ENCODE assay signal across 22 cellular contexts in genomic region chr5:122941737-122942136, GRCh38.
"Had no signal": no experiment of that assay in that cellular context is flagged by ENCODE, and none has a peak within 500 bp of the region (broad histone marks: within the 10 kb centered on the region; RNA-seq: fewer than 3 reads in every experiment).

No MANE protein-coding gene starts in this region.

- H3K27me3 ChIP-seq: adrenal gland, body of pancreas, right atrium auricular region, suprapubic skin, tibial artery, upper lobe of right lung had no signal

- H3K9me3 ChIP-seq: adrenal gland, left ventricle myocardium inferior, right atrium auricular region, suprapubic skin, tibial artery, upper lobe of right lung had no signal

- DNase-seq: activated CD4-positive, alpha-beta T cell treated with anti-CD3 and anti-CD28 coated beads for 4 hours; activated CD4-positive, alpha-beta T cell treated with anti-CD3 and anti-CD28 coated beads, Interleukin-2, amount 50 U/mL, for 4 hours; activated CD4-positive, CD25-positive, alpha-beta regulatory T cell; activated effector memory CD4-positive, alpha-beta T cell treated with Interleukin-2 at 50 U/mL for 16 hours; activated naive CD4-positive, alpha-beta T cell treated with Interleukin-2 at 50 U/mL for 16 hours; activated T-cell treated with anti-CD3 and anti-CD28 coated beads for 4 hours; adrenal gland; aorta; body of pancreas; dermis blood vessel endothelial cell; effector CD4-positive, alpha-beta T cell; islet precursor cell; left ventricle myocardium inferior; stimulated activated CD4-positive, alpha-beta T cell treated with anti-CD3 and anti-CD28 coated beads, Interleukin-15, amount 100 ng/mL, for 24 hours; stimulated activated CD4-positive, alpha-beta T cell treated with anti-CD3 and anti-CD28 coated beads, Interleukin-2, amount 100 ng/mL, for 24 hours; stimulated activated naive CD4-positive, alpha-beta T cell; tibial artery; upper lobe of right lung had no signal

- ATAC-seq: body of pancreas; natural killer cell treated with Interleukin-12 subunit alpha and Interleukin-12 subunit beta and Interleukin-15 and Interleukin-18, amount 100 ng/mL, for 72 hours; upper lobe of right lung had no signal

- H3K4me3 ChIP-seq: adrenal gland, body of pancreas, left ventricle myocardium inferior, lung, right atrium auricular region, suprapubic skin, tibial artery, upper lobe of right lung had no signal

- H3K36me3 ChIP-seq: adrenal gland, left ventricle myocardium inferior, right atrium auricular region, suprapubic skin, tibial artery, upper lobe of right lung had no signal

- H3K4me1 ChIP-seq: adrenal gland, body of pancreas had no signal

- H3K27ac ChIP-seq: adrenal gland, body of pancreas, left ventricle myocardium inferior, right atrium auricular region, suprapubic skin, tibial artery, upper lobe of right lung had no signal
